In the genomic region with DNA sequence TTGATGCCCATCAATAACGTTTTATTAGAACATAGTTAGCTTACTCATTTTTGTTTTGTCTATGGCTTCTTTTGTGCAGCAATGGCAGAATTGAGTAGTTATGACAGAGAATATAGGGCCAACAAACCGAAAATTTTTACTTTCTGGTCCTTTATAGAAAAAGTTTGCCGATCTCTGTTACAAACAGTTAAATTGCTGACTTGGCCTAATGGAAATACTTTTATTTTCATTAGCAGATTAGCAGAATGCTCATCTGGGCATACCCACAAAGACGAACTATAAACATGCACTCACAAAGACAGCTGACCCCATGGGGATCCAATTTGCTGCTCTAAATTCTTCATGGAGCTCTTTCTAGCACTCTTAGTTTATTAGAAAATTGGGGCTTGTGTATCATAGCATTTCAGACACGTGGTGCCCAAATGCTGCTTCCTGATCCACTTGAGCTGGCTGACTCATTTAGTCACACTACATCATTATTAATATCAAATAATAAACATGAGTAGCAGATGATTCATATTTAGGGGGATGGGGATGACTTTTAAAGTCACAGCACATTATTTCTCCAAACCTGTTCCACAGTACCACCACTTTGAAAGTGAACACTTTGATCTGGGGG, we compare ENCODE assay signal across 11 cellular contexts.
A peak's percentile ranks its signal among the peaks of the same experiment; 100 is the strongest.
DNase-seq lines count a peak whose midpoint lies in the region; ATAC-seq and TF ChIP-seq lines count a peak whose summit lies in the region.
"Had no signal": no experiment of that assay in that cellular context is flagged by ENCODE, and none has a peak within 500 bp of the region (broad histone marks: within the 10 kb centered on the region; RNA-seq: fewer than 3 reads in every experiment).

No MANE protein-coding gene starts in this region.

- H3K36me3 ChIP-seq in upper lobe of left lung = no peaks in the 10 kb centered on the region

- TF ChIP-seq POLR2A in upper lobe of left lung (IDR thresholded peaks at IDR 0.05) = no peak

- H3K9me3 ChIP-seq in upper lobe of left lung = no peaks in the 10 kb centered on the region

- H3K4me3 ChIP-seq in fibroblast of pulmonary artery (replicated peaks; ENCODE audit: low read depth, low read length) (no peak overlapping the region), upper lobe of left lung (no peak overlapping the region)

- H3K4me1 ChIP-seq in upper lobe of left lung = peaks cover 0 to 9% (median 0%) of the 10 kb centered on the region in 4 donors

- TF ChIP-seq EP300 in upper lobe of left lung (IDR thresholded peaks at IDR 0.05) = no peak

- no peak overlapping the region for H3K27ac ChIP-seq in RWPE1
- H3K27ac ChIP-seq in upper lobe of left lung = no peak overlapping the region

- DNase-seq in NCI-H1417 (lab: John Stamatoyannopoulos, UW) (peak in 2 of 3 experiments; percentile 53 to 80), NCI-H1417 treated with DMSO at 0.1 percent for 48 hours (lab: John Stamatoyannopoulos, UW) (no peak), RWPE1 (ENCODE audit: low spot score) (peak; percentile 63), fibroblast of pulmonary artery (ENCODE audit: low read depth) (peak; percentile 66), upper lobe of left lung (peak in 1 of 2 donors; percentile 52), left colon (no peak), SHP77 treated with DMSO at 0.1 percent for 48 hours (lab: John Stamatoyannopoulos, UW) (no peak)
- DNase-seq: activated CD4-positive, alpha-beta T cell treated with anti-CD3 and anti-CD28 coated beads, Interleukin-2, amount 50 U/mL, for 48 hours; activated naive CD4-positive, alpha-beta T cell treated with anti-CD3 and anti-CD28 coated beads, Interleukin-2, amount 50 U/mL, for 16 hours; KBM-7 had no signal

- intact Hi-C loops in left colon (cut with DNase I, micrococcal nuclease) = no loop called here

- ATAC-seq in upper lobe of left lung (ENCODE audit: low FRiP score in 2 of 2) (peak; percentile 31 to 39), left colon (no peak), HG03095 (IDR thresholded peaks at IDR 0.05; ENCODE audit: unreplicated experiment) (no peak)

- POLR2A ChIA-PET in RWPE1 (lab: Yijun Ruan, JAX; ENCODE audit: low non-redundant PET) = no interaction called here

- H3K27me3 ChIP-seq in upper lobe of left lung = no peaks in the 10 kb centered on the region

- TF ChIP-seq CTCF in RWPE1 (conservative IDR thresholded peaks at IDR 0.05; ENCODE audit: low read depth) = no peak
- no peak for TF ChIP-seq CTCF in fibroblast of pulmonary artery (IDR thresholded peaks at IDR 0.05; ENCODE audit: low read length, missing control alignments)
- no peak for TF ChIP-seq CTCF in upper lobe of left lung (IDR thresholded peaks at IDR 0.05)

- 61 to 65% methylated on average over 5 of the region's 5 CpGs for WGBS in upper lobe of left lung, 2 donors

- CTCF ChIA-PET in RWPE1 (lab: Yijun Ruan, JAX) = no interaction called here

Comparison
In these comparisons a context has a peak if more than half of its experiments do, and no peak if none do; other contexts are left out.
1. DNase-seq: peak in NCI-H1417 (2 of 3), RWPE1 (single experiment) and fibroblast of pulmonary artery (single experiment); none in NCI-H1417 treated with DMSO at 0.1 percent for 48 hours (single experiment), left colon (0 of 2) and SHP77 treated with DMSO at 0.1 percent for 48 hours (single experiment).
2. ATAC-seq: peak in upper lobe of left lung (2 of 2); none in left colon (single experiment) and HG03095 (single experiment).